9 cellular contexts compared by ENCODE assay signal in genomic region chr19:48813123-48813911, GRCh38. TPM values are rescaled to one million over a fixed set of nuclear protein-coding genes. Genes with fewer than 3 reads are reported as not detected.
A peak's percentile ranks its signal among the peaks of the same experiment; 100 is the strongest.
DNase-seq lines count a peak whose midpoint lies in the region; ATAC-seq, FAIRE-seq and TF ChIP-seq lines count a peak whose summit lies in the region.
"Had no signal": no experiment of that assay in that cellular context is flagged by ENCODE, and none has a peak within 500 bp of the region (broad histone marks: within the 10 kb centered on the region; RNA-seq: fewer than 3 reads in every experiment).

No MANE protein-coding gene starts in this region.

- TF ChIP-seq EP300 in A549 (IDR thresholded peaks at IDR 0.05) = no peak

- no peak overlapping the region for H4K8ac ChIP-seq in mesendoderm (ENCODE audit: low read depth, low read length)

- POLR2A ChIA-PET in A549 (lab: Yijun Ruan, JAX) = interaction anchor here (0.6 kb wide), 1 partner anchor 16 kb away, joined by 3 read pairs; no protein-coding TSS in a partner anchor

- H3K4me2 ChIP-seq in A549 (no peak overlapping the region), mesendoderm (ENCODE audit: low read length) (no peak overlapping the region)

- TF ChIP-seq CTCF in A549 (IDR thresholded peaks at IDR 0.05) = 0 out of 3 replicates have a peak, but pooled peaks have one; percentile 11
- TF ChIP-seq CTCF in GM20000 (IDR thresholded peaks at IDR 0.05; ENCODE audit: extremely low read depth, missing control alignments) = no peak
- TF ChIP-seq CTCF in cardiac fibroblast (IDR thresholded peaks at IDR 0.05; ENCODE audit: low read depth, low read length) = peak; percentile 5

- H3K23ac ChIP-seq in mesendoderm (ENCODE audit: low read length) = no peak overlapping the region

- DNase-seq in A549 (ENCODE audit: low read depth in 1 of 2, low spot score in 1 of 2) (no peak), GM20000 (ENCODE audit: low spot score) (peak; percentile 7), cardiac fibroblast (ENCODE audit: low read depth in 2 of 2) (no peak), mesendoderm (peak; percentile 58), Kasumi-1 (lab: John Stamatoyannopoulos, UW) (no peak), SW 1271 (lab: John Stamatoyannopoulos, UW) (no peak)
- DNase-seq in activated effector memory CD4-positive, alpha-beta T cell treated with Interleukin-2 at 50 U/mL for 16 hours = no peak
- DNase-seq: activated CD8-positive, alpha-beta T cell treated with anti-CD3 and anti-CD28 coated beads, Interleukin-2, amount 10 ng/mL, durations not matched to agents 7 days and 5 days had no signal

- no peak overlapping the region for H3K4me3 ChIP-seq in A549
- no peak overlapping the region for H3K4me3 ChIP-seq in cardiac fibroblast (replicated peaks in 1 of 2; ENCODE audit: low read depth in 2 of 2, low read length in 2 of 2)
- H3K4me3 ChIP-seq in mesendoderm (ENCODE audit: low read length) = no peak overlapping the region

- no peak overlapping the region for H3K18ac ChIP-seq in mesendoderm (ENCODE audit: low read length)

- peaks cover 29% of the 10 kb centered on the region for H3K4me1 ChIP-seq in A549
- no peaks in the 10 kb centered on the region for H3K4me1 ChIP-seq in mesendoderm (ENCODE audit: control insufficient read depth, low read depth, low read length)

- ATAC-seq in A549 (no peak), HG02763 (IDR thresholded peaks at IDR 0.05; ENCODE audit: unreplicated experiment) (no peak)

- FAIRE-seq in A549 (lab: Jason Lieb, UNC) = no peak

- TF ChIP-seq POLR2A in A549 (IDR thresholded peaks at IDR 0.05; ENCODE audit: low read length) = no peak

- H2AK5ac ChIP-seq in mesendoderm (ENCODE audit: low read length) = no peak overlapping the region

- 94% methylated on average over 21 of the region's 21 CpGs for WGBS in A549 (ENCODE audit: missing lambda C conversion rate)
- WGBS in mesendoderm (ENCODE audit: extremely low coverage, insufficient coverage, low lambda C conversion rate) = no CpG with 5 or more reads among the region's 21 CpGs

- no peak overlapping the region for H3K9ac ChIP-seq in mesendoderm (ENCODE audit: low read length)

- H2BK5ac ChIP-seq in mesendoderm (ENCODE audit: low read length) = no peak overlapping the region

- H3K79me1 ChIP-seq in mesendoderm (ENCODE audit: low read length) = no peaks in the 10 kb centered on the region

- no peaks in the 10 kb centered on the region for H3K79me2 ChIP-seq in mesendoderm (ENCODE audit: control insufficient read depth, insufficient read depth, low read length)

- no peak overlapping the region for H4K5ac ChIP-seq in mesendoderm (ENCODE audit: low read length)

- no peaks in the 10 kb centered on the region for H3K27me3 ChIP-seq in mesendoderm (ENCODE audit: insufficient read depth, low read length, poor library complexity)

- H3K56ac ChIP-seq in mesendoderm (ENCODE audit: low read length) = no peak overlapping the region

- no peak overlapping the region for H2BK120ac ChIP-seq in mesendoderm (ENCODE audit: low read depth, low read length)

- no peaks in the 10 kb centered on the region for H3K9me3 ChIP-seq in A549

- TF ChIP-seq RAD21 in A549 (conservative IDR thresholded peaks at IDR 0.05 in 1 of 2, IDR thresholded peaks at IDR 0.05 in 1 of 2) = no peak

- H3K36me3 ChIP-seq in mesendoderm (ENCODE audit: control insufficient read depth, insufficient read depth, low read length) = no peaks in the 10 kb centered on the region

- H3K27ac ChIP-seq in A549 (no peak overlapping the region), mesendoderm (ENCODE audit: low read depth, low read length) (no peak overlapping the region)

- H2BK15ac ChIP-seq in mesendoderm (replicated peaks; ENCODE audit: low read depth) = no peak overlapping the region

- no peak overlapping the region for H3K4ac ChIP-seq in mesendoderm (ENCODE audit: low read depth, low read length)

- CTCF ChIA-PET in A549 (lab: Yijun Ruan, JAX) = interaction anchor here (0.6 to 3.0 kb wide), 10 partner anchors 10 to 157 kb away, joined by 3 to 17 read pairs (median 5); partner anchors contain the start of gene HSD17B14

TF ChIP-seq in A549, 52 proteins besides CTCF, POLR2A, EP300 and RAD21 (continues in another document):
- TF ChIP-seq TFCP2L1 (CRISPR knock-in tag; IDR thresholded peaks at IDR 0.05) = no peak
- TF ChIP-seq USF2 (IDR thresholded peaks at IDR 0.05) = no peak
- TF ChIP-seq FOSB (CRISPR knock-in tag; IDR thresholded peaks at IDR 0.05) = no peak
- no peak for TF ChIP-seq PHF8 (IDR thresholded peaks at IDR 0.05; ENCODE audit: borderline replicate concordance, low read depth)
- TF ChIP-seq EHF (CRISPR knock-in tag; IDR thresholded peaks at IDR 0.05) = no peak
- no peak for TF ChIP-seq SMC3 (IDR thresholded peaks at IDR 0.05)
- TF ChIP-seq JUNB (IDR thresholded peaks at IDR 0.05) = no peak
- TF ChIP-seq PBX3 (IDR thresholded peaks at IDR 0.05) = no peak
- no peak for TF ChIP-seq NFE2L2 (conservative IDR thresholded peaks at IDR 0.05; ENCODE audit: low read length)
- TF ChIP-seq HOXB5 (CRISPR knock-in tag; IDR thresholded peaks at IDR 0.05) = no peak
- no peak for TF ChIP-seq MAX (IDR thresholded peaks at IDR 0.05)
- no peak for TF ChIP-seq HEYL (CRISPR knock-in tag; IDR thresholded peaks at IDR 0.05)

RNA-seq across cellular contexts. Expression of gene BCAT2, which starts 2.5 kb away (rescaled TPM):
- polyA plus RNA-seq in A549 (2011; rRNA removed) (30.4 and 31.9 TPM in 2 replicates), A549 (2017; fragmentation: RNase III; extraction: RNeasy Plus Mini Kit Qiagen cat#74134 plus additional on column Dnase treatment) (46.4 to 47.9 TPM (median 47.2 TPM) in 3 replicates)
- polyA plus RNA-seq in A549 (2012; cell fraction: cytosol; rRNA removed) = 93.7 and 119 TPM in 2 replicates
- polyA plus RNA-seq in A549 (2012; cell fraction: nucleus; rRNA removed) = 166 and 195 TPM in 2 replicates
- polyA minus RNA-seq in A549 (2011; rRNA and poly(A)+ RNA removed) = 35.4 and 36.8 TPM in 2 replicates
- polyA plus RNA-seq in mesendoderm (2013, experiment 1 of 2) = 9.1 TPM
- 10.4 TPM for polyA plus RNA-seq in mesendoderm (2013, experiment 2 of 2)

RNA-seq across cellular contexts. Expression of gene HSD17B14, which starts 23.0 kb away (rescaled TPM):
- polyA plus RNA-seq in A549 (2011; rRNA removed) (8.1 and 11.1 TPM in 2 replicates), A549 (2017; fragmentation: RNase III; extraction: RNeasy Plus Mini Kit Qiagen cat#74134 plus additional on column Dnase treatment) (10.6 to 20.9 TPM (median 19.5 TPM) in 3 replicates)
- polyA plus RNA-seq in A549 (2012; cell fraction: cytosol; rRNA removed) = 13.6 and 15.8 TPM in 2 replicates
- 19.8 and 22.5 TPM in 2 replicates for polyA plus RNA-seq in A549 (2012; cell fraction: nucleus; rRNA removed)
- 5.8 TPM in 2 replicates for polyA minus RNA-seq in A549 (2011; rRNA and poly(A)+ RNA removed)
- 1.5 TPM for polyA plus RNA-seq in mesendoderm (2013, experiment 1 of 2)
- polyA plus RNA-seq in mesendoderm (2013, experiment 2 of 2) = 1.2 TPM

RNA-seq across cellular contexts. Expression of gene PLEKHA4, which starts 55.1 kb away (rescaled TPM):
- polyA plus RNA-seq in A549 (2011; rRNA removed) (0.34 and 0.42 TPM in 2 replicates), A549 (2017; fragmentation: RNase III; extraction: RNeasy Plus Mini Kit Qiagen cat#74134 plus additional on column Dnase treatment) (0.46 to 0.78 TPM (median 0.47 TPM) in 3 replicates)
- 0.36 and 0.52 TPM in 2 replicates for polyA plus RNA-seq in A549 (2012; cell fraction: cytosol; rRNA removed)
- 0.97 TPM in 2 replicates for polyA plus RNA-seq in A549 (2012; cell fraction: nucleus; rRNA removed)
- polyA minus RNA-seq in A549 (2011; rRNA and poly(A)+ RNA removed) = 0.39 TPM in 1 of 2 replicates, not detected in the other
- polyA plus RNA-seq in mesendoderm (2013, experiment 1 of 2) = 4.9 TPM
- polyA plus RNA-seq in mesendoderm (2013, experiment 2 of 2) = 4.6 TPM

RNA-seq across cellular contexts. Expression of gene FGF21, which starts 58.0 kb away (rescaled TPM):
- polyA plus RNA-seq in A549 (2011; rRNA removed) = 0.06 TPM in 1 of 2 replicates, not detected in the other
- not detected in 2 replicates for polyA plus RNA-seq in A549 (2012; cell fraction: cytosol; rRNA removed)
- polyA plus RNA-seq in A549 (2012; cell fraction: nucleus; rRNA removed) = 0.16 TPM in 1 of 2 replicates, not detected in the other
- polyA plus RNA-seq in A549 (2017; fragmentation: RNase III; extraction: RNeasy Plus Mini Kit Qiagen cat#74134 plus additional on column Dnase treatment) = not detected in 3 replicates
- polyA minus RNA-seq in A549 (2011; rRNA and poly(A)+ RNA removed) = not detected in 2 replicates
- polyA plus RNA-seq in mesendoderm (2013, experiment 1 of 2) = 0.46 TPM
- 0.48 TPM for polyA plus RNA-seq in mesendoderm (2013, experiment 2 of 2)

RNA-seq across cellular contexts. Expression of gene PPP1R15A, which starts 58.9 kb away (rescaled TPM):
- polyA plus RNA-seq in A549 (2011; rRNA removed) (49.0 and 74.2 TPM in 2 replicates), A549 (2017; fragmentation: RNase III; extraction: RNeasy Plus Mini Kit Qiagen cat#74134 plus additional on column Dnase treatment) (28.1 to 29.7 TPM (median 29.2 TPM) in 3 replicates)
- 109 and 112 TPM in 2 replicates for polyA plus RNA-seq in A549 (2012; cell fraction: cytosol; rRNA removed)
- polyA plus RNA-seq in A549 (2012; cell fraction: nucleus; rRNA removed) = 162 and 179 TPM in 2 replicates
- 34.8 and 43.6 TPM in 2 replicates for polyA minus RNA-seq in A549 (2011; rRNA and poly(A)+ RNA removed)
- polyA plus RNA-seq in mesendoderm (2013, experiment 1 of 2) = 32.5 TPM
- polyA plus RNA-seq in mesendoderm (2013, experiment 2 of 2) = 33.4 TPM

Comparison
In these comparisons a context has a peak if more than half of its experiments do, and no peak if none do; other contexts are left out.
1. DNase-seq: peak in GM20000 (single experiment) and mesendoderm (single experiment); none in A549 (0 of 2), cardiac fibroblast (0 of 2), activated effector memory CD4-positive, alpha-beta T cell treated with Interleukin-2 at 50 U/mL for 16 hours (single experiment), Kasumi-1 (0 of 2) and SW 1271 (0 of 2).